Comparison of ENCODE assay signal across 1 cellular context in the genomic region with DNA sequence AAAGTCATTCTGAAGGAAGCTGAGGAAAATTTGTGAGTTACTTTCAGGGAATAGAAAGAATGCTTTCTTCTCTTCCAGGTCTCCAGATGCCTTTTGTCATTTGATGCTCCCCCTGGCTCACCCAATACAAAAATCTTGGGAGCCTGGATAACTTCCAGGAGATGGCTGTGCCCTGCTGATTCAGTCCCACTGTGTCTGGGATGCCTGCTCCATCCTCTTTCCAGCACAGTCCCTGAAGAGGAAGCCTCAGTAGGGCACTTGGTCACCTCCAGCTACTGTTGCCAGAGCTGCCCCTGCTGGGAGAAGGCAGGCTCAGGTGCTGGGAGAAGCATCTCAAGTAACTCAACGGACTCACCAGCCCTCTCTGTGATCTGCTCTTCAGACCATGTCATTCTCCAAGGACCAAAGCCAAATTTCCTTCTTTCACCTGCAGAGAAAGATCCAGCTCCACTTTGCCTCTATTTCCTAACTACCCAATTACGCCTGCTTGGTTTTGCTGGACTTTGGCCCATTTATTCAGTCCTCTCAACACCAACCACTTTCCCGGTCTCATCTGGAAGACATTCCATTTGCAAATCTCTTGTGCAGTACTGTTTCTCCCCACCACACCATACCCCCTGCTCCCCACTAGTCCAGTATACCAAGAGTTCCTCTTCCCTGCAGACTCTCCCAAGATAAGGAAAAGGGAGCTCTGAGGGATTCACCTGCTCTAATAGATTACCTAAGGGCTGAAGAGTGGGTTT.
TF ChIP-seq lines count a peak whose summit lies in the region.

No MANE protein-coding gene starts in this region.

TF ChIP-seq in A549, 52 proteins besides CTCF, POLR2A, EP300 and RAD21 (continued from another document):
- TF ChIP-seq, protein P1, sequence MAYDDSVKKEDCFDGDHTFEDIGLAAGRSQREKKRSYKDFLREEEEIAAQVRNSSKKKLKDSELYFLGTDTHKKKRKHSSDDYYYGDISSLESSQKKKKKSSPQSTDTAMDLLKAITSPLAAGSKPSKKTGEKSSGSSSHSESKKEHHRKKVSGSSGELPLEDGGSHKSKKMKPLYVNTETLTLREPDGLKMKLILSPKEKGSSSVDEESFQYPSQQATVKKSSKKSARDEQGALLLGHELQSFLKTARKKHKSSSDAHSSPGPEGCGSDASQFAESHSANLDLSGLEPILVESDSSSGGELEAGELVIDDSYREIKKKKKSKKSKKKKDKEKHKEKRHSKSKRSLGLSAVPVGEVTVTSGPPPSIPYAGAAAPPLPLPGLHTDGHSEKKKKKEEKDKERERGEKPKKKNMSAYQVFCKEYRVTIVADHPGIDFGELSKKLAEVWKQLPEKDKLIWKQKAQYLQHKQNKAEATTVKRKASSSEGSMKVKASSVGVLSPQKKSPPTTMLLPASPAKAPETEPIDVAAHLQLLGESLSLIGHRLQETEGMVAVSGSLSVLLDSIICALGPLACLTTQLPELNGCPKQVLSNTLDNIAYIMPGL (CRISPR knock-in tag; IDR thresholded peaks at IDR 0.05; ENCODE audit: borderline replicate concordance), result no peak
- TF ChIP-seq JUN (IDR thresholded peaks at IDR 0.05), result no peak
- TF ChIP-seq SREBF2 (IDR thresholded peaks at IDR 0.05), result no peak
- TF ChIP-seq KDM5A (IDR thresholded peaks at IDR 0.05), result no peak
